ENCODE assay signal across 8 cellular contexts in genomic region chr1:224433671-224434446, GRCh38. TPM values are rescaled to one million over a fixed set of nuclear protein-coding genes. Genes with fewer than 3 reads are reported as not detected.
A peak's percentile ranks its signal among the peaks of the same experiment; 100 is the strongest.
DNase-seq lines count a peak whose midpoint lies in the region; ATAC-seq and TF ChIP-seq lines count a peak whose summit lies in the region.

No MANE protein-coding gene starts in this region.

- ATAC-seq in omental fat pad (ENCODE audit: low FRiP score) (peak; percentile 35), GM19397 (IDR thresholded peaks at IDR 0.05; ENCODE audit: unreplicated experiment) (no peak)

- peaks cover 32% of the 10 kb centered on the region for H3K36me3 Mint-ChIP-seq in activated naive CD4-positive, alpha-beta T cell treated with anti-CD3 and anti-CD28 coated beads, Interleukin-2, amount 10 ng/mL, durations not matched to agents 7 days and 5 days

- H3K27me3 Mint-ChIP-seq in activated naive CD4-positive, alpha-beta T cell treated with anti-CD3 and anti-CD28 coated beads, Interleukin-2, amount 10 ng/mL, durations not matched to agents 7 days and 5 days = no peaks in the 10 kb centered on the region

- no peak for TF ChIP-seq CTCF in omental fat pad (IDR thresholded peaks at IDR 0.05)

- peak overlapping the region; percentile 88 for H3K4me3 Mint-ChIP-seq in activated naive CD4-positive, alpha-beta T cell treated with anti-CD3 and anti-CD28 coated beads, Interleukin-2, amount 10 ng/mL, durations not matched to agents 7 days and 5 days

- CTCF ChIA-PET in activated naive CD4-positive, alpha-beta T cell treated with anti-CD3 and anti-CD28 coated beads, Interleukin-2, amount 10 ng/mL, durations not matched to agents 7 days and 5 days (lab: Charles Lee) = interaction anchor here (1.2 to 3.9 kb wide), 3 partner anchors 23 to 65 kb away, joined by 3 to 29 read pairs (median 15); no protein-coding TSS in a partner anchor

- H3K4me1 Mint-ChIP-seq in activated naive CD4-positive, alpha-beta T cell treated with anti-CD3 and anti-CD28 coated beads, Interleukin-2, amount 10 ng/mL, durations not matched to agents 7 days and 5 days = peaks cover 56% of the 10 kb centered on the region

- DNase-seq in DMS79 treated with DMSO at 0.1 percent for 48 hours (lab: John Stamatoyannopoulos, UW) = peak; percentile 8
- no peak for DNase-seq in DMS79 (lab: John Stamatoyannopoulos, UW)
- DNase-seq in OCI-M1 (lab: John Stamatoyannopoulos, UW) = peak; percentile 49
- peak; percentile 71 for DNase-seq in activated naive CD4-positive, alpha-beta T cell treated with anti-CD3 and anti-CD28 coated beads, Interleukin-2, amount 10 ng/mL, durations not matched to agents 7 days and 5 days
- DNase-seq in glomerular visceral epithelial cell (ENCODE audit: extremely low spot score) = peak; percentile 27
- no peak for DNase-seq in omental fat pad (ENCODE audit: low spot score)
- no peak for DNase-seq in foreskin melanocyte

- H3K27ac Mint-ChIP-seq in activated naive CD4-positive, alpha-beta T cell treated with anti-CD3 and anti-CD28 coated beads, Interleukin-2, amount 10 ng/mL, durations not matched to agents 7 days and 5 days = peak overlapping the region; percentile 82

- H3K9me3 Mint-ChIP-seq in activated naive CD4-positive, alpha-beta T cell treated with anti-CD3 and anti-CD28 coated beads, Interleukin-2, amount 10 ng/mL, durations not matched to agents 7 days and 5 days = no peaks in the 10 kb centered on the region

RNA-seq across cellular contexts. Expression of gene WDR26, which starts 0.7 kb away (rescaled TPM):
- total RNA-seq in omental fat pad = 100 to 1,000 TPM in 1 of 4 donors, 10 to 100 TPM in 3; 79.9 to 101 (median 93.8) TPM

Comparison
In these comparisons a context has a peak if more than half of its experiments do, and no peak if none do; other contexts are left out.
1. DNase-seq: peak in DMS79 treated with DMSO at 0.1 percent for 48 hours (single experiment), OCI-M1 (single experiment), activated naive CD4-positive, alpha-beta T cell treated with anti-CD3 and anti-CD28 coated beads, Interleukin-2, amount 10 ng/mL, durations not matched to agents 7 days and 5 days (single experiment) and glomerular visceral epithelial cell (single experiment); none in DMS79 (single experiment), omental fat pad (single experiment) and foreskin melanocyte (single experiment).